In genomic region chr3:72487946-72488735, GRCh38 we compare ENCODE assay signal across 11 cellular contexts. TPM values are rescaled to one million over a fixed set of nuclear protein-coding genes. Genes with fewer than 3 reads are reported as not detected.
A peak's percentile ranks its signal among the peaks of the same experiment; 100 is the strongest.
DNase-seq lines count a peak whose midpoint lies in the region; ATAC-seq and TF ChIP-seq lines count a peak whose summit lies in the region.
"Had no signal": no experiment of that assay in that cellular context is flagged by ENCODE, and none has a peak within 500 bp of the region (broad histone marks: within the 10 kb centered on the region; RNA-seq: fewer than 3 reads in every experiment).

No MANE protein-coding gene starts in this region.

- WGBS in smooth muscle cell (ENCODE audit: low lambda C conversion rate) = 74% methylated on average over 9 of the region's 9 CpGs

- H3K9ac ChIP-seq in smooth muscle cell (ENCODE audit: low read depth) = peak overlapping the region; percentile 55

- peaks cover 22% of the 10 kb centered on the region for H3K4me1 Mint-ChIP-seq in T-helper 1 cell treated with Interleukin-12 subunit alpha and Interleukin-12 subunit beta and Interleukin-4 antibody, amounts not matched to agents 30 μg/mL and 1 μg/mL, for 36 hours (ENCODE audit: low read depth)

- H3K27me3 ChIP-seq in smooth muscle cell (ENCODE audit: low read depth) = no peaks in the 10 kb centered on the region

- in situ Hi-C loops in KBM-7 (cut with MboI; ENCODE audit: low pct_unique_long_range_greater_than_20kb, low sequenced_read_pairs) = no loop called here

- H3K4me3 ChIP-seq in choroid plexus epithelial cell (ENCODE audit: low read depth, low read length) (no peak overlapping the region), smooth muscle cell (no peak overlapping the region)
- H3K4me3 ChIP-seq: prostate gland had no signal

- peaks cover 20% of the 10 kb centered on the region for H3K4me1 ChIP-seq in smooth muscle cell (ENCODE audit: low read depth)
- H3K4me1 ChIP-seq: prostate gland had no signal

- no peaks in the 10 kb centered on the region for H3K9me3 ChIP-seq in smooth muscle cell (replicated peaks; ENCODE audit: low read depth)
- H3K9me3 ChIP-seq: prostate gland had no signal

- H3F3A ChIP-seq in smooth muscle cell (ENCODE audit: low read depth) = peaks cover 26% of the 10 kb centered on the region

- TF ChIP-seq CTCF in choroid plexus epithelial cell (conservative IDR thresholded peaks at IDR 0.05; ENCODE audit: low read depth, low read length) (no peak), smooth muscle cell (IDR thresholded peaks at IDR 0.05; ENCODE audit: borderline replicate concordance, insufficient read depth, poor library complexity, severe bottlenecking) (no peak)

- H3K27ac ChIP-seq in smooth muscle cell (ENCODE audit: low read depth) = peak overlapping the region; percentile 75
- H3K27ac ChIP-seq: prostate gland had no signal

- no peaks in the 10 kb centered on the region for H3K79me2 ChIP-seq in smooth muscle cell (ENCODE audit: low read depth)

- no peaks in the 10 kb centered on the region for H3K36me3 ChIP-seq in smooth muscle cell (ENCODE audit: low read depth)
- H3K36me3 ChIP-seq: prostate gland had no signal

- no peaks in the 10 kb centered on the region for H3K27me3 Mint-ChIP-seq in T-helper 1 cell treated with Interleukin-12 subunit alpha and Interleukin-12 subunit beta and Interleukin-4 antibody, amounts not matched to agents 30 μg/mL and 1 μg/mL, for 36 hours (ENCODE audit: low read depth)

- peak overlapping the region; percentile 12 for H3K27ac Mint-ChIP-seq in T-helper 1 cell treated with Interleukin-12 subunit alpha and Interleukin-12 subunit beta and Interleukin-4 antibody, amounts not matched to agents 30 μg/mL and 1 μg/mL, for 36 hours

- no peaks in the 10 kb centered on the region for H3K36me3 Mint-ChIP-seq in T-helper 1 cell treated with Interleukin-12 subunit alpha and Interleukin-12 subunit beta and Interleukin-4 antibody, amounts not matched to agents 30 μg/mL and 1 μg/mL, for 36 hours (ENCODE audit: low read depth)

- no peaks in the 10 kb centered on the region for H4K20me1 ChIP-seq in smooth muscle cell (ENCODE audit: low read depth)

- H3K4me2 ChIP-seq in smooth muscle cell = peak overlapping the region; percentile 56

- no peak for DNase-seq in T-helper 1 cell
- DNase-seq in choroid plexus epithelial cell (ENCODE audit: low read depth) = peak; percentile 76
- no peak for DNase-seq in smooth muscle cell (lab: John Stamatoyannopoulos, UW; ENCODE audit: unreplicated experiment)
- DNase-seq in AG08396 (ENCODE audit: low spot score) = no peak
- DNase-seq in KBM-7 = no peak
- DNase-seq in NCI-H2171 (lab: John Stamatoyannopoulos, UW) = no peak
- DNase-seq: activated naive CD4-positive, alpha-beta T cell had no signal

- no peak overlapping the region for H3K4me3 Mint-ChIP-seq in T-helper 1 cell treated with Interleukin-12 subunit alpha and Interleukin-12 subunit beta and Interleukin-4 antibody, amounts not matched to agents 30 μg/mL and 1 μg/mL, for 36 hours
- H3K4me3 Mint-ChIP-seq: endodermal cell had no signal

- H3K9me3 Mint-ChIP-seq in T-helper 1 cell treated with Interleukin-12 subunit alpha and Interleukin-12 subunit beta and Interleukin-4 antibody, amounts not matched to agents 30 μg/mL and 1 μg/mL, for 36 hours = peaks cover 4% of the 10 kb centered on the region
- H3K9me3 Mint-ChIP-seq: endodermal cell had no signal

- peak overlapping the region; percentile 19 for H2AFZ ChIP-seq in smooth muscle cell (ENCODE audit: low read depth)

- peak; percentile 51 for ATAC-seq in HG03280 (IDR thresholded peaks at IDR 0.05; ENCODE audit: unreplicated experiment)

RNA-seq across cellular contexts. Expression of gene RYBP, which starts 41.7 kb away (rescaled TPM):
- total RNA-seq in smooth muscle cell = 26.2 and 29.1 TPM in 2 replicates
- 3.1 and 4.6 TPM in 2 replicates for polyA plus RNA-seq in smooth muscle cell
